Comparison of ENCODE assay signal across 26 cellular contexts in the genomic region with DNA sequence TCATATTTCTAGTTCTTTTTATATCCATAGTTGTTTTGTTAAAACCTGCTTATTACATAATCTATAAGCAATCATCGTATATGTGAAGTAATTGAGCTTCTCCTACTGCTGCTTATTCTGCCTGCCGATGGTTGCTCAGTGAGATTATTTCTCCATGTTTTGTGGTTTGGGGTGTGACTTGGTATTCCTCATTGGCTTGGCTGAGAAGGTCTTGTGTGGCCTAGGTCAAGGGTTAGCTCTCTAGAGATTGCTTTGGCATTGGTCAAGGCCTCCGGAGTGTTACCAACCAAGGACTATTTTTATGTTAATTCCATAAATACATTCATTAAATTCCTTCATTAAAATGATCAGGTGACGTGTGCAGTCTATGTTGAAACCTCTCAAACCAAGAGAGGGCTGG.
"Had no signal": no experiment of that assay in that cellular context is flagged by ENCODE, and none has a peak within 500 bp of the region (broad histone marks: within the 10 kb centered on the region; RNA-seq: fewer than 3 reads in every experiment).

No MANE protein-coding gene starts in this region.

- DNase-seq: activated CD4-positive, alpha-beta memory T cell treated with anti-CD3 and anti-CD28 coated beads, Interleukin-2, amount 10 ng/mL, durations not matched to agents 7 days and 5 days; activated CD4-positive, alpha-beta T cell treated with anti-CD3 and anti-CD28 coated beads, Interleukin-2, amount 10 ng/mL, durations not matched to agents 7 days and 5 days; activated CD4-positive, CD25-positive, alpha-beta regulatory T cell treated with anti-CD3 and anti-CD28 coated beads, Interleukin-2, amount 50 U/mL, for 72 hours; activated CD8-positive, alpha-beta memory T cell treated with anti-CD3 and anti-CD28 coated beads, Interleukin-2, amount 50 U/mL, for 48 hours; activated gamma-delta T cell treated with Interleukin-2 at 50 U/mL for 16 hours; activated naive CD4-positive, alpha-beta T cell treated with anti-CD3 and anti-CD28 coated beads, Interleukin-2, amount 50 U/mL, for 16 hours; activated T-cell treated with anti-CD3 and anti-CD28 coated beads, Interleukin-2, amount 50 U/mL, for 4 hours; endodermal cell; foreskin melanocyte; kidney glomerular epithelial cell; mesendoderm; posterior cingulate gyrus; right cardiac atrium; stimulated activated CD4-positive, alpha-beta T cell treated with anti-CD3 and anti-CD28 coated beads, Interleukin-4, amount 100 ng/mL, for 1 hour; stimulated activated naive CD8-positive, alpha-beta T cell treated with anti-CD3 and anti-CD28 coated beads, Interleukin-15, Interleukin-2, amounts not matched to agents 100 U/mL and 50 U/mL, for 24 hours; T-helper 9 cell; testis; transverse colon; uterus had no signal

- H3K27me3 ChIP-seq: testis, transverse colon, uterus had no signal

- H3K4me1 Mint-ChIP-seq: activated CD4-positive, alpha-beta memory T cell treated with anti-CD3 and anti-CD28 coated beads, Interleukin-2, amount 10 ng/mL, durations not matched to agents 7 days and 5 days; activated CD4-positive, alpha-beta T cell treated with anti-CD3 and anti-CD28 coated beads, Interleukin-2, amount 10 ng/mL, durations not matched to agents 7 days and 5 days; activated T-helper 17 cell treated with anti-CD3 and anti-CD28 coated beads, Interleukin-2, amount 50 U/mL, for 72 hours; central memory CD8-positive, alpha-beta T cell; endodermal cell had no signal

- ATAC-seq: activated T-cell treated with anti-CD3 and anti-CD28 coated beads, Interleukin-2, amount 50 U/mL, for 4 hours; activated T-helper 17 cell treated with anti-CD3 and anti-CD28 coated beads, Interleukin-2, amount 50 U/mL, for 72 hours; esophagus mucosa; left lobe of liver; natural killer cell treated with Interleukin-12 subunit alpha and Interleukin-12 subunit beta and Interleukin-15 and Interleukin-18, amount 100 ng/mL, for 72 hours; right cardiac atrium; stimulated activated naive CD8-positive, alpha-beta T cell treated with anti-CD3 and anti-CD28 coated beads, Interleukin-15, Interleukin-2, amounts not matched to agents 100 U/mL and 50 U/mL, for 24 hours had no signal

- H3K9me3 ChIP-seq: testis, transverse colon had no signal

- H3K4me3 ChIP-seq: lung, testis, transverse colon, uterus had no signal

- H3K27me3 Mint-ChIP-seq: central memory CD8-positive, alpha-beta T cell had no signal

- H3K9me3 Mint-ChIP-seq: activated CD4-positive, alpha-beta memory T cell treated with anti-CD3 and anti-CD28 coated beads, Interleukin-2, amount 10 ng/mL, durations not matched to agents 7 days and 5 days; activated CD4-positive, alpha-beta T cell treated with anti-CD3 and anti-CD28 coated beads, Interleukin-2, amount 10 ng/mL, durations not matched to agents 7 days and 5 days; endodermal cell; natural killer cell treated with Interleukin-12 subunit alpha and Interleukin-12 subunit beta and Interleukin-15 and Interleukin-18, amount 100 ng/mL, for 72 hours had no signal

- H3K27ac ChIP-seq: testis, transverse colon, uterus had no signal

- H3K36me3 Mint-ChIP-seq: natural killer cell treated with Interleukin-12 subunit alpha and Interleukin-12 subunit beta and Interleukin-15 and Interleukin-18, amount 100 ng/mL, for 72 hours had no signal

- H3K27ac Mint-ChIP-seq: activated CD4-positive, alpha-beta memory T cell treated with anti-CD3 and anti-CD28 coated beads, Interleukin-2, amount 10 ng/mL, durations not matched to agents 7 days and 5 days; activated CD4-positive, alpha-beta T cell treated with anti-CD3 and anti-CD28 coated beads, Interleukin-2, amount 10 ng/mL, durations not matched to agents 7 days and 5 days; activated T-helper 17 cell treated with anti-CD3 and anti-CD28 coated beads, Interleukin-2, amount 50 U/mL, for 72 hours; dendritic cell treated with granulocyte-macrophage colony-stimulating factor and Interleukin-4, amounts not matched to agents 40 ng/mL and 50 ng/mL, for 4 days; endodermal cell; natural killer cell treated with Interleukin-12 subunit alpha and Interleukin-12 subunit beta and Interleukin-15 and Interleukin-18, amount 100 ng/mL, for 72 hours had no signal

- H3K36me3 ChIP-seq: transverse colon, uterus had no signal

- H3K4me3 Mint-ChIP-seq: activated CD4-positive, alpha-beta memory T cell treated with anti-CD3 and anti-CD28 coated beads, Interleukin-2, amount 10 ng/mL, durations not matched to agents 7 days and 5 days; activated CD4-positive, alpha-beta T cell treated with anti-CD3 and anti-CD28 coated beads, Interleukin-2, amount 10 ng/mL, durations not matched to agents 7 days and 5 days; activated T-cell treated with anti-CD3 and anti-CD28 coated beads, Interleukin-2, amount 50 U/mL, for 4 hours; activated T-helper 17 cell treated with anti-CD3 and anti-CD28 coated beads, Interleukin-2, amount 50 U/mL, for 72 hours; central memory CD8-positive, alpha-beta T cell; dendritic cell treated with granulocyte-macrophage colony-stimulating factor and Interleukin-4, amounts not matched to agents 40 ng/mL and 50 ng/mL, for 4 days; endodermal cell; natural killer cell treated with Interleukin-12 subunit alpha and Interleukin-12 subunit beta and Interleukin-15 and Interleukin-18, amount 100 ng/mL, for 72 hours had no signal

- H3K4me1 ChIP-seq: testis, transverse colon, uterus had no signal
